ENCODE assay signal across 11 cellular contexts in the genomic region with DNA sequence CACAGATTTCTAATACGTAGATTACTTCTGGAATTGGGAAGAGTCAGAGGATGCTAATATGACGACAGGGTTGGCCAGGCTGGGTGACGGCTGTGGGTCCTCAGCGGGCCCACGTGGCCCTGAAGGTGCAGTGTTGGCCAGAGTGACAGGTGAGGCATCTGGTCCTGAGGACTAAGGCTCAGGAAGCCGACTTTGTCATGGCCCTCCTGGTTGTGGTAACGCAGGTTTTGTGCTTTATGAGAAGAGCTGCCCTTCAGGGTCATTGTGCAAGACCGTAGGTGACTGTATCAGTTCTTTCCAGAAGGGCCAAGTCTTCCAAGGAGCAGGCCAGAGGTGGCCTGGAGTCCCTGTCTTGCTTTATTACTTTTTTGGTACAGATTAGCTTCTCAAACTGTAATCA. TPM values are rescaled to one million over a fixed set of nuclear protein-coding genes. Genes with fewer than 3 reads are reported as not detected.
DNase-seq lines count a peak whose midpoint lies in the region; ATAC-seq, FAIRE-seq and TF ChIP-seq lines count a peak whose summit lies in the region.
"Had no signal": no experiment of that assay in that cellular context is flagged by ENCODE, and none has a peak within 500 bp of the region (broad histone marks: within the 10 kb centered on the region; RNA-seq: fewer than 3 reads in every experiment).

No MANE protein-coding gene starts in this region.

- in situ Hi-C loops in HepG2 (cut with HindIII; ENCODE audit: extremely low pct_ligation_motif_present, low pct_unique_long_range_greater_than_20kb): no loop called here

- H3K27ac Mint-ChIP-seq in type B pancreatic cell: peak overlapping the region; percentile 17

- peaks cover 52% of the 10 kb centered on the region for H4K20me1 ChIP-seq in HepG2 (ENCODE audit: insufficient read depth, low read length)

- H3K4me3 ChIP-seq in HepG2 (replicated peaks in 1 of 3; ENCODE audit: insufficient read depth in 1 of 3, low read depth in 2 of 3, low read length in 3 of 3) (peak overlapping the region in 2 of 3 experiments; percentile 96 to 97; a peak in 2 of 6 replicates), right lobe of liver (no peak overlapping the region), SK-N-MC (no peak overlapping the region)
- H3K4me3 ChIP-seq: thyroid gland had no signal

- no peaks in the 10 kb centered on the region for H3K9me3 ChIP-seq in HepG2 (ENCODE audit: low read length)
- H3K9me3 ChIP-seq in right lobe of liver: no peaks in the 10 kb centered on the region
- no peaks in the 10 kb centered on the region for H3K9me3 ChIP-seq in SK-N-MC (ENCODE audit: low read depth, low read length)
- H3K9me3 ChIP-seq: thyroid gland had no signal

- peak overlapping the region; percentile 71 for H3K4me3 Mint-ChIP-seq in type B pancreatic cell

- no peak for ATAC-seq in HepG2
- no peak for ATAC-seq in right lobe of liver
- ATAC-seq in esophagus mucosa: peak; percentile 26
- ATAC-seq in HG03175 (IDR thresholded peaks at IDR 0.05; ENCODE audit: unreplicated experiment): no peak
- no peak for ATAC-seq in GM19023 (IDR thresholded peaks at IDR 0.05; ENCODE audit: unreplicated experiment)

- TF ChIP-seq RAD21 in HepG2 (CRISPR knock-in tag; IDR thresholded peaks at IDR 0.05): no peak

- H3K4me1 Mint-ChIP-seq in type B pancreatic cell (ENCODE audit: unreplicated experiment): peaks cover 30% of the 10 kb centered on the region

- DNase-seq in HepG2 (ENCODE audit: low spot score) (no peak), right lobe of liver (no peak), SK-N-MC (ENCODE audit: low read depth, low spot score) (no peak), type B pancreatic cell (ENCODE audit: extremely low spot score, unreplicated experiment) (no peak), DMS 273 treated with DMSO at 0.1 percent for 48 hours (lab: John Stamatoyannopoulos, UW) (no peak)
- DNase-seq: DMS79; stimulated activated CD4-positive, alpha-beta T cell treated with anti-CD3 and anti-CD28 coated beads, Interleukin-4, amount 100 ng/mL, for 1 hour; thyroid gland had no signal

- POLR2A ChIA-PET in HepG2 (lab: Yijun Ruan, JAX): interaction anchor here (0.6 kb wide), 1 partner anchor 17 kb away, joined by 3 read pairs; no protein-coding TSS in a partner anchor

- intact Hi-C loops in HepG2 (cut with micrococcal nuclease; ENCODE audit: unreplicated experiment) (no loop called here), right lobe of liver (cut with DNase I) (loop anchor here in 1 of 2 donors (10.0 kb wide), 1 partner anchor 112 kb away; a partner anchor contains a TSS)

- no peaks in the 10 kb centered on the region; a peak in 1 of 5 replicates for H3K27me3 ChIP-seq in HepG2 (ENCODE audit: control insufficient read depth in 1 of 2, insufficient read depth in 2 of 2, low read length in 2 of 2)
- H3K27me3 ChIP-seq in right lobe of liver: no peaks in the 10 kb centered on the region
- H3K27me3 ChIP-seq: thyroid gland had no signal

- H3K4me1 ChIP-seq in HepG2 (ENCODE audit: insufficient read depth, low read length): peaks cover 58% of the 10 kb centered on the region
- H3K4me1 ChIP-seq in right lobe of liver: peaks cover 0 to 28% (median 4%) of the 10 kb centered on the region in 4 donors

- H3K27ac ChIP-seq in HepG2 (ENCODE audit: extremely low read length, insufficient read depth, low read length) (no peak overlapping the region), right lobe of liver (no peak overlapping the region), SK-N-MC (no peak overlapping the region)
- H3K27ac ChIP-seq: thyroid gland had no signal

- TF ChIP-seq POLR2A in HepG2 (IDR thresholded peaks at IDR 0.05; ENCODE audit: insufficient read depth in 1 of 2, low read depth in 2 of 2, low read length in 2 of 2) (0 out of 4 replicates have a peak, but pooled peaks of 1 of the 2 experiments have one; percentile 46), right lobe of liver (IDR thresholded peaks at IDR 0.05) (no peak)

- no peaks in the 10 kb centered on the region for H3K9me3 Mint-ChIP-seq in type B pancreatic cell

- no TSS peak for BruUV-seq in HepG2 (replicated peaks; lab: Mats Ljungman, UMichigan)

- H3K27me3 Mint-ChIP-seq in type B pancreatic cell: peaks cover 3% of the 10 kb centered on the region

- FAIRE-seq in HepG2 (lab: Jason Lieb, UNC): no peak

- H3K36me3 Mint-ChIP-seq in type B pancreatic cell: peaks cover 9% of the 10 kb centered on the region

- H3K9ac ChIP-seq in HepG2 (ENCODE audit: insufficient read depth, low read depth, low read length) (no peak overlapping the region), SK-N-MC (ENCODE audit: insufficient read length) (peak overlapping the region; percentile 46)

- peak overlapping the region; percentile 80 for H3K4me2 ChIP-seq in HepG2 (ENCODE audit: low read depth, low read length)

- CTCF ChIA-PET in HepG2 (lab: Yijun Ruan, JAX; ENCODE audit: low intra/inter-chr PET ratio, low total read pairs): no interaction called here

- TF ChIP-seq EP300 in HepG2 (IDR thresholded peaks at IDR 0.05; ENCODE audit: low read depth in 2 of 2, low read length in 2 of 2) (no peak), HepG2 (CRISPR knock-in tag; IDR thresholded peaks at IDR 0.05; ENCODE audit: borderline replicate concordance) (no peak)

- no peak overlapping the region for H2AFZ ChIP-seq in HepG2 (ENCODE audit: low read length)

- no peak for TF ChIP-seq CTCF in HepG2 (CRISPR knock-in tag; IDR thresholded peaks at IDR 0.05)
- TF ChIP-seq CTCF in right lobe of liver (IDR thresholded peaks at IDR 0.05): no peak
- TF ChIP-seq CTCF in type B pancreatic cell (conservative IDR thresholded peaks at IDR 0.05): no peak

- WGBS in HepG2 (ENCODE audit: low lambda C conversion rate): 85% methylated on average over 5 of the region's 8 CpGs
- WGBS in right lobe of liver (ENCODE audit: insufficient coverage, low coverage, low lambda C conversion rate, missing lambda C conversion rate): 81% methylated on average over 8 of the region's 8 CpGs

- H3K79me2 ChIP-seq in HepG2 (ENCODE audit: insufficient read depth, low read length): peaks cover 78% of the 10 kb centered on the region

- H3K36me3 ChIP-seq in HepG2 (replicated peaks in 1 of 2; ENCODE audit: control insufficient read depth in 1 of 2, insufficient read depth in 2 of 2, low read length in 2 of 2): peaks cover 12 to 43% of the 10 kb centered on the region in 2 experiments; a peak in 4 of 5 replicates
- peaks cover under 1 to 24% (median 5%) of the 10 kb centered on the region in 4 donors for H3K36me3 ChIP-seq in right lobe of liver
- H3K36me3 ChIP-seq in SK-N-MC (ENCODE audit: insufficient read depth, low read length): peaks cover 58% of the 10 kb centered on the region

RNA-seq across cellular contexts. Expression of a gene that starts 2.5 kb away (rescaled TPM):
- total RNA-seq in HepG2 (2016; rRNA removed; fragmentation: Illumina TruSeq; extraction: Trizol) (241 and 244 TPM in 2 replicates), right lobe of liver (10 to 100 TPM; 61.6 to 93.3 (median 68.3) TPM), esophagus mucosa (119 TPM), type B pancreatic cell (ENCODE audit: low replicate concordance) (178 and 183 TPM in 2 replicates)
- 49.6 and 52.0 TPM in 2 replicates for total RNA-seq in HepG2 (2016; cell fraction: cytosol; rRNA removed; fragmentation: Illumina TruSeq; extraction: Trizol; ENCODE audit: low read depth)
- 219 and 236 TPM in 2 replicates for total RNA-seq in HepG2 (2016; cell fraction: insoluble cytoplasmic fraction; rRNA removed; fragmentation: Illumina TruSeq; extraction: Trizol)
- 63.0 and 67.9 TPM in 2 replicates for total RNA-seq in HepG2 (2016; cell fraction: membrane; rRNA removed; fragmentation: Illumina TruSeq; extraction: Trizol)
- 134 and 151 TPM in 2 replicates for total RNA-seq in HepG2 (2016; cell fraction: nucleus; rRNA removed; fragmentation: Illumina TruSeq; extraction: Trizol)
- 91.2 and 92.2 TPM in 2 replicates for polyA plus RNA-seq in HepG2 (2011; rRNA removed)
- polyA plus RNA-seq in HepG2 (2011; cell fraction: cytosol; rRNA removed): 70.3 and 78.7 TPM in 2 replicates
- polyA plus RNA-seq in HepG2 (2011; cell fraction: nucleus; rRNA removed): 243 and 250 TPM in 2 replicates
- 151 and 176 TPM in 2 replicates for polyA plus RNA-seq in HepG2 (2012)
- 11.2 and 14.3 TPM in 2 replicates for polyA plus RNA-seq in HepG2 (2016; cell fraction: cytosol; fragmentation: Illumina TruSeq; extraction: Trizol; ENCODE audit: low read depth)
- polyA plus RNA-seq in HepG2 (2016; cell fraction: insoluble cytoplasmic fraction; fragmentation: Illumina TruSeq; extraction: Trizol; ENCODE audit: low read depth): 177 and 198 TPM in 2 replicates
- 27.4 and 32.0 TPM in 2 replicates for polyA plus RNA-seq in HepG2 (2016; cell fraction: membrane; fragmentation: Illumina TruSeq; extraction: Trizol; ENCODE audit: low read depth)
- 244 and 264 TPM in 2 replicates for polyA plus RNA-seq in HepG2 (2016; cell fraction: nucleus; fragmentation: Illumina TruSeq; extraction: Trizol; ENCODE audit: insufficient read depth, low read depth)
- 152 and 244 TPM in 2 replicates for polyA minus RNA-seq in HepG2 (2011; rRNA and poly(A)+ RNA removed; ENCODE audit: low replicate concordance)
- polyA minus RNA-seq in HepG2 (2011; cell fraction: cytosol; rRNA and poly(A)+ RNA removed): 100 and 101 TPM in 2 replicates
- 124 and 130 TPM in 2 replicates for polyA minus RNA-seq in HepG2 (2011; cell fraction: nucleus; rRNA and poly(A)+ RNA removed)

RNA-seq across cellular contexts. Expression of a gene that starts 42.9 kb away (rescaled TPM):
- total RNA-seq in HepG2 (2016; rRNA removed; fragmentation: Illumina TruSeq; extraction: Trizol) (20.6 and 33.7 TPM in 2 replicates), right lobe of liver (10 to 100 TPM in 5 of 6 experiments, 1 to 10 TPM in 1; 9.1 to 26.2 (median 13.0) TPM), esophagus mucosa (21.7 TPM), type B pancreatic cell (ENCODE audit: low replicate concordance) (29.1 and 40.6 TPM in 2 replicates)
- total RNA-seq in HepG2 (2016; cell fraction: cytosol; rRNA removed; fragmentation: Illumina TruSeq; extraction: Trizol; ENCODE audit: low read depth): 10.1 and 10.2 TPM in 2 replicates
- 22.2 and 35.3 TPM in 2 replicates for total RNA-seq in HepG2 (2016; cell fraction: insoluble cytoplasmic fraction; rRNA removed; fragmentation: Illumina TruSeq; extraction: Trizol)
- 13.0 and 13.3 TPM in 2 replicates for total RNA-seq in HepG2 (2016; cell fraction: membrane; rRNA removed; fragmentation: Illumina TruSeq; extraction: Trizol)
- total RNA-seq in HepG2 (2016; cell fraction: nucleus; rRNA removed; fragmentation: Illumina TruSeq; extraction: Trizol): 18.8 and 19.1 TPM in 2 replicates
- polyA plus RNA-seq in HepG2 (2011; rRNA removed): 45.2 and 46.2 TPM in 2 replicates
- polyA plus RNA-seq in HepG2 (2011; cell fraction: cytosol; rRNA removed): 17.4 and 28.0 TPM in 2 replicates
- 34.3 and 35.3 TPM in 2 replicates for polyA plus RNA-seq in HepG2 (2011; cell fraction: nucleus; rRNA removed)
- polyA plus RNA-seq in HepG2 (2012): 22.7 and 25.0 TPM in 2 replicates
- 8.9 and 11.6 TPM in 2 replicates for polyA plus RNA-seq in HepG2 (2016; cell fraction: cytosol; fragmentation: Illumina TruSeq; extraction: Trizol; ENCODE audit: low read depth)
- 46.0 and 46.5 TPM in 2 replicates for polyA plus RNA-seq in HepG2 (2016; cell fraction: insoluble cytoplasmic fraction; fragmentation: Illumina TruSeq; extraction: Trizol; ENCODE audit: low read depth)
- 14.2 and 16.9 TPM in 2 replicates for polyA plus RNA-seq in HepG2 (2016; cell fraction: membrane; fragmentation: Illumina TruSeq; extraction: Trizol; ENCODE audit: low read depth)
- polyA plus RNA-seq in HepG2 (2016; cell fraction: nucleus; fragmentation: Illumina TruSeq; extraction: Trizol; ENCODE audit: insufficient read depth, low read depth): 34.2 and 34.5 TPM in 2 replicates
- 102 and 111 TPM in 2 replicates for polyA minus RNA-seq in HepG2 (2011; rRNA and poly(A)+ RNA removed; ENCODE audit: low replicate concordance)
- polyA minus RNA-seq in HepG2 (2011; cell fraction: cytosol; rRNA and poly(A)+ RNA removed): 18.2 and 21.3 TPM in 2 replicates
- polyA minus RNA-seq in HepG2 (2011; cell fraction: nucleus; rRNA and poly(A)+ RNA removed): 8.0 and 15.6 TPM in 2 replicates

RNA-seq across cellular contexts. Expression of a gene that starts 46.2 kb away (rescaled TPM):
- total RNA-seq in HepG2 (2016; rRNA removed; fragmentation: Illumina TruSeq; extraction: Trizol) (3.7 and 6.4 TPM in 2 replicates), right lobe of liver (1 to 10 TPM; 3.0 to 7.9 (median 5.7) TPM), esophagus mucosa (4.1 TPM), type B pancreatic cell (ENCODE audit: low replicate concordance) (17.6 and 22.4 TPM in 2 replicates)
- 1.4 and 1.5 TPM in 2 replicates for total RNA-seq in HepG2 (2016; cell fraction: cytosol; rRNA removed; fragmentation: Illumina TruSeq; extraction: Trizol; ENCODE audit: low read depth)
- 3.5 and 6.3 TPM in 2 replicates for total RNA-seq in HepG2 (2016; cell fraction: insoluble cytoplasmic fraction; rRNA removed; fragmentation: Illumina TruSeq; extraction: Trizol)
- 3.9 and 4.8 TPM in 2 replicates for total RNA-seq in HepG2 (2016; cell fraction: membrane; rRNA removed; fragmentation: Illumina TruSeq; extraction: Trizol)
- total RNA-seq in HepG2 (2016; cell fraction: nucleus; rRNA removed; fragmentation: Illumina TruSeq; extraction: Trizol): 5.8 and 6.9 TPM in 2 replicates
- 15.8 and 17.0 TPM in 2 replicates for polyA plus RNA-seq in HepG2 (2011; rRNA removed)
- polyA plus RNA-seq in HepG2 (2011; cell fraction: cytosol; rRNA removed): 14.4 and 28.9 TPM in 2 replicates
- 16.3 and 21.2 TPM in 2 replicates for polyA plus RNA-seq in HepG2 (2011; cell fraction: nucleus; rRNA removed)
- 8.1 and 11.8 TPM in 2 replicates for polyA plus RNA-seq in HepG2 (2012)
- 3.3 and 4.7 TPM in 2 replicates for polyA plus RNA-seq in HepG2 (2016; cell fraction: cytosol; fragmentation: Illumina TruSeq; extraction: Trizol; ENCODE audit: low read depth)
- 5.7 and 8.1 TPM in 2 replicates for polyA plus RNA-seq in HepG2 (2016; cell fraction: insoluble cytoplasmic fraction; fragmentation: Illumina TruSeq; extraction: Trizol; ENCODE audit: low read depth)
- polyA plus RNA-seq in HepG2 (2016; cell fraction: membrane; fragmentation: Illumina TruSeq; extraction: Trizol; ENCODE audit: low read depth): 5.6 and 6.2 TPM in 2 replicates
- polyA plus RNA-seq in HepG2 (2016; cell fraction: nucleus; fragmentation: Illumina TruSeq; extraction: Trizol; ENCODE audit: insufficient read depth, low read depth): 21.2 and 23.6 TPM in 2 replicates
- polyA minus RNA-seq in HepG2 (2011; rRNA and poly(A)+ RNA removed; ENCODE audit: low replicate concordance): 12.0 and 35.8 TPM in 2 replicates
- polyA minus RNA-seq in HepG2 (2011; cell fraction: cytosol; rRNA and poly(A)+ RNA removed): 12.9 and 20.5 TPM in 2 replicates
- 5.7 TPM in 2 replicates for polyA minus RNA-seq in HepG2 (2011; cell fraction: nucleus; rRNA and poly(A)+ RNA removed)

Comparison
In these comparisons a context has a peak if more than half of its experiments do, and no peak if none do; other contexts are left out.
1. H3K4me3 ChIP-seq: peak in HepG2 (2 of 3); none in right lobe of liver (0 of 3) and SK-N-MC (single experiment).